Comparison of ENCODE assay signal across 8 cellular contexts in genomic region chr16:54927125-54928015, GRCh38. TPM values are rescaled to one million over a fixed set of nuclear protein-coding genes. Genes with fewer than 3 reads are reported as not detected.
DNase-seq lines count a peak whose midpoint lies in the region; ATAC-seq and TF ChIP-seq lines count a peak whose summit lies in the region.

No MANE protein-coding gene starts in this region.

- peak overlapping the region; percentile 98 for H3K4me3 Mint-ChIP-seq in type B pancreatic cell

- H3K27ac Mint-ChIP-seq in type B pancreatic cell = peak overlapping the region; percentile 93

- H3K4me3 ChIP-seq in cardiac muscle cell (peak overlapping the region; percentile 96), right cardiac atrium (ENCODE audit: low read length) (peak overlapping the region; percentile 53)

- H3K27ac ChIP-seq in cardiac muscle cell (peak overlapping the region; percentile 95), right cardiac atrium (ENCODE audit: low read length) (no peak overlapping the region)

- TF ChIP-seq CTCF in cardiac muscle cell (IDR thresholded peaks at IDR 0.05; ENCODE audit: low read depth, low read length) (no peak), type B pancreatic cell (conservative IDR thresholded peaks at IDR 0.05) (no peak)

- no peaks in the 10 kb centered on the region for H3K9me3 Mint-ChIP-seq in type B pancreatic cell

- H3K4me1 ChIP-seq in cardiac muscle cell (ENCODE audit: low read depth) = peaks cover 33% of the 10 kb centered on the region
- H3K4me1 ChIP-seq in right cardiac atrium (ENCODE audit: control insufficient read depth, insufficient read depth, low read length) = no peaks in the 10 kb centered on the region

- intact Hi-C loops in cardiac septum (cut with DNase I) = loop anchor here (2.0 to 5.0 kb wide), 3 partner anchors 425 to 1030 kb away; partner anchors contain the start of gene IRX3
- intact Hi-C loops in right cardiac atrium (cut with DNase I) = loop anchor here in 1 of 4 donors (5.0 kb wide), 1 partner anchor 645 kb away; no protein-coding TSS in a partner anchor

- H3K4me1 Mint-ChIP-seq in type B pancreatic cell (ENCODE audit: unreplicated experiment) = peaks cover 23% of the 10 kb centered on the region

- peaks cover 32% of the 10 kb centered on the region for H3K27me3 Mint-ChIP-seq in type B pancreatic cell

- H3K36me3 Mint-ChIP-seq in type B pancreatic cell = peaks cover 7% of the 10 kb centered on the region

- WGBS in right cardiac atrium = 36% methylated on average over 13 of the region's 13 CpGs

- H3K27me3 ChIP-seq in cardiac muscle cell (no peaks in the 10 kb centered on the region), right cardiac atrium (ENCODE audit: control insufficient read depth, insufficient read depth) (no peaks in the 10 kb centered on the region)

- H3K36me3 ChIP-seq in cardiac muscle cell = no peaks in the 10 kb centered on the region

- ATAC-seq in right cardiac atrium = no peak

- DNase-seq in cardiac muscle cell (ENCODE audit: low read depth in 1 of 2, low spot score in 1 of 2) (peak in 1 of 2 donors; percentile 44), cardiac septum (ENCODE audit: low spot score) (no peak), SHP77 (lab: John Stamatoyannopoulos, UW) (peak; percentile 42 to 53), right cardiac atrium (no peak), type B pancreatic cell (ENCODE audit: extremely low spot score, unreplicated experiment) (no peak), iPS-NIHi11 (ENCODE audit: low spot score) (no peak), NCI-H2107 (lab: John Stamatoyannopoulos, UW) (no peak)
- DNase-seq in stimulated activated CD4-positive, alpha-beta T cell treated with anti-CD3 and anti-CD28 coated beads, Interleukin-4, amount 100 ng/mL, for 24 hours = no peak

- H3K9me3 ChIP-seq in cardiac muscle cell (ENCODE audit: low read depth) = no peaks in the 10 kb centered on the region
- no peaks in the 10 kb centered on the region for H3K9me3 ChIP-seq in right cardiac atrium (ENCODE audit: control insufficient read depth, low read length)

RNA-seq across cellular contexts. Expression of gene IRX5, which starts 3.3 kb away (rescaled TPM):
- total RNA-seq in cardiac muscle cell = 69.1 and 93.0 TPM in 2 replicates
- polyA plus RNA-seq in cardiac muscle cell = 22.0 and 24.7 TPM in 2 replicates
- total RNA-seq in cardiac septum = 15.4 TPM
- 1 to 10 TPM in 3 of 4 donors, under 1 TPM in 1; 0.97 to 1.9 (median 1.7) TPM for total RNA-seq in right cardiac atrium
- 0.48 TPM for polyA plus RNA-seq in right cardiac atrium
- 21.5 and 29.1 TPM in 2 replicates for total RNA-seq in type B pancreatic cell (ENCODE audit: low replicate concordance)

Comparison
In these comparisons a context has a peak if more than half of its experiments do, and no peak if none do; other contexts are left out.
1. DNase-seq: peak in SHP77 (2 of 2); none in cardiac septum (single experiment), right cardiac atrium (0 of 3), type B pancreatic cell (single experiment), iPS-NIHi11 (single experiment), stimulated activated CD4-positive, alpha-beta T cell treated with anti-CD3 and anti-CD28 coated beads, Interleukin-4, amount 100 ng/mL, for 24 hours (single experiment) and NCI-H2107 (single experiment).